ENCODE assay signal across 16 cellular contexts in genomic region chr6:35224720-35225119, GRCh38. TPM values are rescaled to one million over a fixed set of nuclear protein-coding genes. Genes with fewer than 3 reads are reported as not detected.
"Had no signal": no experiment of that assay in that cellular context is flagged by ENCODE, and none has a peak within 500 bp of the region (broad histone marks: within the 10 kb centered on the region; RNA-seq: fewer than 3 reads in every experiment).

No MANE protein-coding gene starts in this region.

- H3K4me3 ChIP-seq: lower lobe of right lung, neural progenitor cell, psoas muscle, sigmoid colon, thoracic aorta had no signal

- H3K27me3 ChIP-seq: neural progenitor cell, sigmoid colon had no signal

- DNase-seq: activated CD4-positive, alpha-beta T cell treated with anti-CD3 and anti-CD28 coated beads, Interleukin-2, amount 50 U/mL, for 1 hour; activated CD8-positive, alpha-beta memory T cell treated with anti-CD3 and anti-CD28 coated beads for 24 hours; activated naive CD8-positive, alpha-beta T cell treated with anti-CD3 and anti-CD28 coated beads for 36 hours; effector memory CD8-positive, alpha-beta T cell; foreskin keratinocyte; glutamatergic neuron; lower lobe of right lung; naive B cell; psoas muscle; sigmoid colon; stimulated activated CD4-positive, alpha-beta T cell treated with anti-CD3 and anti-CD28 coated beads, Interleukin-12 subunit alpha, Interleukin-12 subunit beta, amount 100 ng/mL, for 4 hours; stimulated activated CD4-positive, alpha-beta T cell treated with anti-CD3 and anti-CD28 coated beads, Interleukin-2, amount 100 ng/mL, for 24 hours had no signal

- H3K9me3 ChIP-seq: lower lobe of right lung, psoas muscle, sigmoid colon, thoracic aorta had no signal

- ATAC-seq: activated CD4-positive, CD25-positive, alpha-beta regulatory T cell treated with anti-CD3 and anti-CD28 coated beads, Interleukin-2, amount 50 U/mL, for 24 hours; effector memory CD8-positive, alpha-beta T cell; foreskin keratinocyte; lower lobe of right lung; psoas muscle had no signal

- H3K36me3 ChIP-seq: lower lobe of right lung, neural progenitor cell, sigmoid colon, thoracic aorta had no signal

- H3K4me1 ChIP-seq: foreskin keratinocyte, lower lobe of right lung, psoas muscle had no signal

- H3K27ac ChIP-seq: foreskin keratinocyte, lower lobe of right lung, neural progenitor cell, psoas muscle, sigmoid colon, thoracic aorta had no signal

RNA-seq across cellular contexts. Expression of gene SCUBE3, which starts 11.0 kb away (rescaled TPM):
- total RNA-seq: activated naive CD8-positive, alpha-beta T cell treated with anti-CD3 and anti-CD28 coated beads for 36 hours; activated T-helper 1 cell treated with anti-CD3 and anti-CD28 coated beads, Interleukin-12 subunit alpha, Interleukin-12 subunit beta, Interleukin-2, Interleukin-4 antibody, amounts not matched to agents 30 ng/mL and 10 ng/mL and 1 ng/mL, durations not matched to agents 14 hours and 24 hours and 36 hours; foreskin keratinocyte had no signal
